ENCODE assay signal across 13 cellular contexts in the genomic region with DNA sequence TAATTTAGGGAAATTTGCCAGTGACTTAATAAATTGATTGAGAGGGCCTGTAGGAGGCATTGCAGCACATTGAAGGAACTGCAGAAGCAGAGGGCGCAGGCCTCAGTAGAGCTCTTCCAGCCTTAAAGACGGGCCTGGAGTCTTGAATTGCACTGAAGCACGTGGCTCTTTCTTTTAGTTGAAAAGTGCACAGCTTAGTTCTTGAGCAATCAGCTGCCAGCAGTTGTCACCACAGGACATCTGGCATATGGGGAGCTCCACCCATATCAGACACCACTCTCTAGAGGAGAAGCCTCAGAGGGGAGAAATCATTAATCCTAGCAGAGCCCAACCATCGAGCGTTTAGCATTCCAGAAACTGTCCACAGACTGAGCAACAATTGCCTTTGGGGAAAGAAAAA. TPM values are rescaled to one million over a fixed set of nuclear protein-coding genes. Genes with fewer than 3 reads are reported as not detected.
DNase-seq lines count a peak whose midpoint lies in the region; ATAC-seq and TF ChIP-seq lines count a peak whose summit lies in the region.
"Had no signal": no experiment of that assay in that cellular context is flagged by ENCODE, and none has a peak within 500 bp of the region (broad histone marks: within the 10 kb centered on the region; RNA-seq: fewer than 3 reads in every experiment).

No MANE protein-coding gene starts in this region.

- peaks cover 0 to 3% (median 0%) of the 10 kb centered on the region in 7 donors for H3K27me3 ChIP-seq in heart right ventricle
- H3K27me3 ChIP-seq: pancreas, vagina had no signal

- intact Hi-C loops in heart right ventricle (cut with DNase I), result no loop called here

- H3K9me3 Mint-ChIP-seq in activated CD4-positive, alpha-beta memory T cell treated with anti-CD3 and anti-CD28 coated beads, Interleukin-2, amount 10 ng/mL, durations not matched to agents 7 days and 5 days, result no peaks in the 10 kb centered on the region
- H3K9me3 Mint-ChIP-seq in endothelial cell (ENCODE audit: unreplicated experiment), result no peaks in the 10 kb centered on the region
- H3K9me3 Mint-ChIP-seq: activated naive CD4-positive, alpha-beta T cell treated with anti-CD3 and anti-CD28 coated beads, Interleukin-2, amount 50 U/mL, for 24 hours had no signal

- H3K4me1 ChIP-seq in heart right ventricle, result no peaks in the 10 kb centered on the region
- H3K4me1 ChIP-seq: pancreas, vagina had no signal

- no peak overlapping the region for H3K27ac Mint-ChIP-seq in activated CD4-positive, alpha-beta memory T cell treated with anti-CD3 and anti-CD28 coated beads, Interleukin-2, amount 10 ng/mL, durations not matched to agents 7 days and 5 days
- H3K27ac Mint-ChIP-seq in endothelial cell (ENCODE audit: unreplicated experiment), result no peak overlapping the region
- H3K27ac Mint-ChIP-seq: activated naive CD4-positive, alpha-beta T cell treated with anti-CD3 and anti-CD28 coated beads, Interleukin-2, amount 50 U/mL, for 24 hours had no signal

- no peaks in the 10 kb centered on the region for H3K9me3 ChIP-seq in SK-N-MC (ENCODE audit: low read depth, low read length)
- no peaks in the 10 kb centered on the region for H3K9me3 ChIP-seq in heart right ventricle
- H3K9me3 ChIP-seq: pancreas, vagina had no signal

- no peaks in the 10 kb centered on the region for H3K36me3 ChIP-seq in SK-N-MC (ENCODE audit: insufficient read depth, low read length)
- no peaks in the 10 kb centered on the region for H3K36me3 ChIP-seq in heart right ventricle
- H3K36me3 ChIP-seq: pancreas, vagina had no signal

- peak in 5 of 8 donors; percentile 30 to 84 (median 44) for ATAC-seq in heart right ventricle
- ATAC-seq: GM12878 had no signal

- CTCF ChIA-PET in activated CD4-positive, alpha-beta memory T cell treated with anti-CD3 and anti-CD28 coated beads, Interleukin-2, amount 10 ng/mL, durations not matched to agents 7 days and 5 days (lab: Charles Lee), result no interaction called here
- CTCF ChIA-PET in GM10248 (lab: Yijun Ruan, JAX), result no interaction called here

- no peak overlapping the region for H3K9ac ChIP-seq in SK-N-MC (ENCODE audit: insufficient read length)

- 43 to 49% methylated on average over 5 of the region's 5 CpGs for WGBS in heart right ventricle, 2 donors

- TF ChIP-seq CTCF in AG09319 (IDR thresholded peaks at IDR 0.05; ENCODE audit: low read depth, low read length) (peak; percentile 6), heart right ventricle (IDR thresholded peaks at IDR 0.05) (peak in 1 of 9 donors; percentile 6), GM10248 (IDR thresholded peaks at IDR 0.05; ENCODE audit: control extremely low read depth, extremely low read depth, low read depth, missing control alignments) (no peak), endothelial cell (IDR thresholded peaks at IDR 0.05; ENCODE audit: unreplicated experiment) (no peak)

- H3K4me3 ChIP-seq in SK-N-MC (no peak overlapping the region; the same call in 1 of the 2 replicates), heart right ventricle (no peak overlapping the region)
- H3K4me3 ChIP-seq: GM12878, pancreas, vagina had no signal

- DNase-seq in AG09319 (ENCODE audit: extremely low read depth, low read depth) (peak; percentile 29), HT-29 (ENCODE audit: low spot score) (peak; percentile 21), SK-N-MC (ENCODE audit: low read depth, low spot score) (peak; percentile 35), heart right ventricle (no peak), HPDE6-E6E7 (ENCODE audit: extremely low spot score) (no peak), GM10248 (ENCODE audit: extremely low spot score) (no peak), endothelial cell (ENCODE audit: low spot score) (no peak)
- no peak for DNase-seq in activated CD4-positive, alpha-beta memory T cell treated with anti-CD3 and anti-CD28 coated beads, Interleukin-2, amount 10 ng/mL, durations not matched to agents 7 days and 5 days
- DNase-seq: effector CD8-positive, alpha-beta T cell; pancreas had no signal

- H3K27ac ChIP-seq in SK-N-MC, result peak overlapping the region; percentile 67; the same call in 1 of the 2 replicates
- no peak overlapping the region for H3K27ac ChIP-seq in heart right ventricle
- H3K27ac ChIP-seq: pancreas, vagina had no signal

- H3K27me3 Mint-ChIP-seq in activated CD4-positive, alpha-beta memory T cell treated with anti-CD3 and anti-CD28 coated beads, Interleukin-2, amount 10 ng/mL, durations not matched to agents 7 days and 5 days, result no peaks in the 10 kb centered on the region
- peaks cover 2% of the 10 kb centered on the region for H3K27me3 Mint-ChIP-seq in endothelial cell (ENCODE audit: unreplicated experiment)
- H3K27me3 Mint-ChIP-seq: activated naive CD4-positive, alpha-beta T cell treated with anti-CD3 and anti-CD28 coated beads, Interleukin-2, amount 50 U/mL, for 24 hours had no signal

- H3K4me3 Mint-ChIP-seq in activated CD4-positive, alpha-beta memory T cell treated with anti-CD3 and anti-CD28 coated beads, Interleukin-2, amount 10 ng/mL, durations not matched to agents 7 days and 5 days, result no peak overlapping the region
- no peak overlapping the region for H3K4me3 Mint-ChIP-seq in endothelial cell (ENCODE audit: unreplicated experiment)
- H3K4me3 Mint-ChIP-seq: activated naive CD4-positive, alpha-beta T cell treated with anti-CD3 and anti-CD28 coated beads, Interleukin-2, amount 50 U/mL, for 24 hours had no signal

- H3K4me1 Mint-ChIP-seq in activated CD4-positive, alpha-beta memory T cell treated with anti-CD3 and anti-CD28 coated beads, Interleukin-2, amount 10 ng/mL, durations not matched to agents 7 days and 5 days, result no peaks in the 10 kb centered on the region
- H3K4me1 Mint-ChIP-seq in endothelial cell (ENCODE audit: unreplicated experiment), result no peaks in the 10 kb centered on the region
- H3K4me1 Mint-ChIP-seq: activated naive CD4-positive, alpha-beta T cell treated with anti-CD3 and anti-CD28 coated beads, Interleukin-2, amount 50 U/mL, for 24 hours had no signal

- H3K36me3 Mint-ChIP-seq in activated CD4-positive, alpha-beta memory T cell treated with anti-CD3 and anti-CD28 coated beads, Interleukin-2, amount 10 ng/mL, durations not matched to agents 7 days and 5 days (ENCODE audit: low read depth), result no peaks in the 10 kb centered on the region
- H3K36me3 Mint-ChIP-seq in endothelial cell (ENCODE audit: low read depth, unreplicated experiment), result no peaks in the 10 kb centered on the region
- H3K36me3 Mint-ChIP-seq: activated naive CD4-positive, alpha-beta T cell treated with anti-CD3 and anti-CD28 coated beads, Interleukin-2, amount 50 U/mL, for 24 hours had no signal

- POLR2A ChIA-PET in activated CD4-positive, alpha-beta memory T cell treated with anti-CD3 and anti-CD28 coated beads, Interleukin-2, amount 10 ng/mL, durations not matched to agents 7 days and 5 days (lab: Charles Lee), result no interaction called here
- POLR2A ChIA-PET in GM10248 (lab: Yijun Ruan, JAX), result interaction anchor here (0.6 kb wide), 1 partner anchor 26 kb away, joined by 3 read pairs; no protein-coding TSS in a partner anchor

RNA-seq across cellular contexts. Expression of a gene that starts 16.0 kb away (rescaled TPM):
- total RNA-seq in HT-29 (2014; rRNA removed; shearing (Covaris generic)), result not detected in 2 replicates
- total RNA-seq in heart right ventricle (under 1 TPM in 4 of 10 donors, not detected in 6; 0.13 to 0.32 (median 0.25) TPM), endothelial cell (ENCODE audit: unreplicated experiment) (2.1 TPM)
- polyA plus RNA-seq in heart right ventricle, result under 1 TPM in 1 of 2 donors, not detected in 1; 0.19 TPM
- not detected for total RNA-seq in activated CD4-positive, alpha-beta memory T cell treated with anti-CD3 and anti-CD28 coated beads, Interleukin-2, amount 10 ng/mL, durations not matched to agents 7 days and 5 days
- total RNA-seq: GM12878, pancreas, vagina had no signal
- polyA plus RNA-seq: GM12878, pancreas had no signal

Comparison
In these comparisons a context has a peak if more than half of its experiments do, and no peak if none do; other contexts are left out.
1. DNase-seq: peak in AG09319 (single experiment), HT-29 (single experiment) and SK-N-MC (single experiment); none in heart right ventricle (0 of 2), activated CD4-positive, alpha-beta memory T cell treated with anti-CD3 and anti-CD28 coated beads, Interleukin-2, amount 10 ng/mL, durations not matched to agents 7 days and 5 days (single experiment), HPDE6-E6E7 (single experiment), GM10248 (single experiment) and endothelial cell (single experiment).